ENCODE assay signal across 8 cellular contexts in the genomic region with DNA sequence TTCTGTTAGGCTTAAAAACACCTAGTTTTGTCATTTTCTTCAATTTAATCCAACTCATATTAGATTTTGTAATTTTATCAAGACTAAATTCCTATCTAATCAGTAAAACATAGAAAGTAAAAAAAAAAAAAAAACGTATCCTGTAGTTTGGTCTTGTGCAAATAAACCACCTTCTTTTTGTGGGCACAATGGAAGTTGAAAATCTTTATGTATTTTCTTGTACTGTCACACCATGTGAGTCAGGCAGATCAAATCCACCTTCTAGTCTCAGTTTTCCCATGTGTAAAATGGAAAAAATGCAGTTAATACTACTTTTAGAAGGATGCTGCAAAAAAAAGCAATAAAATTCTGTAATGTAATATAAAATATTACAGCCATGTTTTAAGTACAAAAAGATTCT.
"Had no signal": no experiment of that assay in that cellular context is flagged by ENCODE, and none has a peak within 500 bp of the region (broad histone marks: within the 10 kb centered on the region; RNA-seq: fewer than 3 reads in every experiment).

No MANE protein-coding gene starts in this region.

- H3K4me3 Mint-ChIP-seq: GM23338, H9 had no signal

- H3K4me1 Mint-ChIP-seq: GM23338 had no signal

- H2AFZ ChIP-seq: GM23338 had no signal

- H3K4me3 ChIP-seq: GM23338, K562 had no signal

- ATAC-seq: GM23338, K562 had no signal

- H3K27ac Mint-ChIP-seq: GM23338, H9 had no signal

- DNase-seq: H9, HCEC 1CT, IMR-90 had no signal

- FAIRE-seq: H1, H54, HTR-8/SVneo, K562 had no signal

- H3K4me2 ChIP-seq: GM23338 had no signal
